Comparison of ENCODE assay signal across 27 cellular contexts in genomic region chr18:67139899-67140298, GRCh38.
"Had no signal": no experiment of that assay in that cellular context is flagged by ENCODE, and none has a peak within 500 bp of the region (broad histone marks: within the 10 kb centered on the region; RNA-seq: fewer than 3 reads in every experiment).

No MANE protein-coding gene starts in this region.

- H3K4me3 ChIP-seq: coronary artery, dorsolateral prefrontal cortex had no signal

- H3K27ac ChIP-seq: brain microvascular endothelial cell, coronary artery, dorsolateral prefrontal cortex, WERI-Rb-1 had no signal

- H3K36me3 ChIP-seq: brain microvascular endothelial cell, WERI-Rb-1 had no signal

- FAIRE-seq: astrocyte, bronchial epithelial cell had no signal

- ATAC-seq: activated CD4-positive, CD25-positive, alpha-beta regulatory T cell treated with anti-CD3 and anti-CD28 coated beads, Interleukin-2, amount 50 U/mL, for 24 hours; activated CD8-positive, alpha-beta T cell treated with anti-CD3 and anti-CD28 coated beads for 36 hours; activated T-cell treated with anti-CD3 and anti-CD28 coated beads, Interleukin-2, amount 50 U/mL, for 4 hours; activated T-helper 17 cell treated with anti-CD3 and anti-CD28 coated beads, Interleukin-2, amount 50 U/mL, for 72 hours; esophagus mucosa; T-cell had no signal

- DNase-seq: activated B cell treated with CpG ODN at 0.5 μM for 24 hours; activated CD4-positive, alpha-beta T cell treated with anti-CD3 and anti-CD28 coated beads for 48 hours; activated CD4-positive, alpha-beta T cell treated with anti-CD3 and anti-CD28 coated beads, Interleukin-2, amount 50 U/mL, for 1 hour; activated CD4-positive, alpha-beta T cell treated with anti-CD3 and anti-CD28 coated beads, Interleukin-2, amount 50 U/mL, for 48 hours; activated CD8-positive, alpha-beta memory T cell treated with anti-CD3 and anti-CD28 coated beads for 24 hours; activated CD8-positive, alpha-beta T cell treated with anti-CD3 and anti-CD28 coated beads for 36 hours; activated effector memory CD4-positive, alpha-beta T cell treated with Interleukin-2 at 50 U/mL for 16 hours; activated gamma-delta T cell treated with Interleukin-2 at 50 U/mL for 16 hours; activated naive CD4-positive, alpha-beta T cell treated with anti-CD3 and anti-CD28 coated beads, Interleukin-2, amount 50 U/mL, for 16 hours; activated naive CD4-positive, alpha-beta T cell treated with Interleukin-2 at 50 U/mL for 16 hours; activated T-cell treated with anti-CD3 and anti-CD28 coated beads, Interleukin-2, amount 50 U/mL, for 4 hours; amniotic stem cell; anterior cingulate cortex; brain microvascular endothelial cell; dorsolateral prefrontal cortex; effector memory CD4-positive, alpha-beta T cell; endodermal cell; foreskin fibroblast; T-cell; T1000; WERI-Rb-1 had no signal

- H3K27me3 ChIP-seq: brain microvascular endothelial cell had no signal
